12 cellular contexts compared by ENCODE assay signal in genomic region chr6:170221753-170222400, GRCh38.
DNase-seq lines count a peak whose midpoint lies in the region; ATAC-seq and TF ChIP-seq lines count a peak whose summit lies in the region.
"Had no signal": no experiment of that assay in that cellular context is flagged by ENCODE, and none has a peak within 500 bp of the region (broad histone marks: within the 10 kb centered on the region; RNA-seq: fewer than 3 reads in every experiment).

No MANE protein-coding gene starts in this region.

- H3K4me3 ChIP-seq in HEK293 (ENCODE audit: low read depth, low read length) (no peak overlapping the region), colonic mucosa (no peak overlapping the region), prostate gland (no peak overlapping the region), gastrocnemius medialis (no peak overlapping the region)

- H3K36me3 ChIP-seq in HEK293 (ENCODE audit: control insufficient read depth in 2 of 2, insufficient read depth in 1 of 2, low read length in 2 of 2), result no peaks in the 10 kb centered on the region
- no peaks in the 10 kb centered on the region for H3K36me3 ChIP-seq in colonic mucosa
- H3K36me3 ChIP-seq in prostate gland, result no peaks in the 10 kb centered on the region
- H3K36me3 ChIP-seq in gastrocnemius medialis, result no peaks in the 10 kb centered on the region

- peak; percentile 41 for DNase-seq in NCI-H2171 treated with DMSO at 0.1 percent for 48 hours (lab: John Stamatoyannopoulos, UW)
- DNase-seq in NCI-H2171 (lab: John Stamatoyannopoulos, UW), result no peak
- peak; percentile 15 for DNase-seq in colonic mucosa
- DNase-seq in prostate gland (ENCODE audit: low spot score), result peak; percentile 3
- no peak for DNase-seq in NCI-H128 (lab: John Stamatoyannopoulos, UW; ENCODE audit: unreplicated experiment)
- DNase-seq in gastrocnemius medialis, result no peak
- DNase-seq in left colon, result no peak
- DNase-seq: activated CD4-positive, CD25-positive, alpha-beta regulatory T cell treated with anti-CD3 and anti-CD28 coated beads, Interleukin-2, amount 50 U/mL, for 72 hours; mammary epithelial cell; NCI-H446; PC-3 had no signal

- H3K27me3 ChIP-seq in colonic mucosa (no peaks in the 10 kb centered on the region), prostate gland (replicated peaks; ENCODE audit: insufficient read depth) (no peaks in the 10 kb centered on the region), gastrocnemius medialis (no peaks in the 10 kb centered on the region)

- H3K4me1 ChIP-seq in HEK293 (ENCODE audit: control insufficient read depth, insufficient read depth, low read length) (no peaks in the 10 kb centered on the region), colonic mucosa (no peaks in the 10 kb centered on the region), prostate gland (replicated peaks) (peaks cover 24% of the 10 kb centered on the region), gastrocnemius medialis (peaks cover 9 to 18% of the 10 kb centered on the region in 2 donors)

- in situ Hi-C loops in gastrocnemius medialis (cut with MboI; ENCODE audit: low sequenced_read_pairs in 4 of 4), result no loop called here

- CTCF ChIA-PET in HEK293 (lab: Yijun Ruan, JAX), result interaction anchor here (0.7 kb wide), 1 partner anchor 181 kb away, joined by 3 read pairs; no protein-coding TSS in a partner anchor

- no peaks in the 10 kb centered on the region for H3K9me3 ChIP-seq in HEK293 (ENCODE audit: control insufficient read depth, insufficient read depth, low read depth, low read length)
- H3K9me3 ChIP-seq in colonic mucosa, result no peaks in the 10 kb centered on the region
- H3K9me3 ChIP-seq in prostate gland, result no peaks in the 10 kb centered on the region
- no peaks in the 10 kb centered on the region for H3K9me3 ChIP-seq in gastrocnemius medialis

- no peak overlapping the region for H3K9ac ChIP-seq in colonic mucosa (ENCODE audit: low read depth in 2 of 2, low read length in 2 of 2)

- 88% methylated on average over 29 of the region's 29 CpGs for WGBS in prostate gland

- no peak for TF ChIP-seq POLR2A in prostate gland (IDR thresholded peaks at IDR 0.05)
- TF ChIP-seq POLR2A in gastrocnemius medialis (IDR thresholded peaks at IDR 0.05), result no peak

- POLR2A ChIA-PET in HEK293 (lab: Yijun Ruan, JAX), result interaction anchor here (0.6 kb wide), 1 partner anchor 41 kb away, joined by 11 read pairs; no protein-coding TSS in a partner anchor

- intact Hi-C loops in colonic mucosa (cut with DNase I) (no loop called here), prostate gland (cut with DNase I) (no loop called here), gastrocnemius medialis (cut with DNase I; ENCODE audit: low total_unique reads) (no loop called here), left colon (cut with DNase I, micrococcal nuclease) (no loop called here)

- no peak for ATAC-seq in gastrocnemius medialis
- ATAC-seq in left colon, result no peak
- ATAC-seq: PC-3 had no signal

- TF ChIP-seq CTCF in HEK293 (tag by site-specific recombination; IDR thresholded peaks at IDR 0.05), result no peak
- no peak for TF ChIP-seq CTCF in colonic mucosa (IDR thresholded peaks at IDR 0.05)
- no peak for TF ChIP-seq CTCF in prostate gland (IDR thresholded peaks at IDR 0.05)
- TF ChIP-seq CTCF in gastrocnemius medialis (IDR thresholded peaks at IDR 0.05 in 4 of 5, conservative IDR thresholded peaks at IDR 0.05 in 1 of 5), result no peak

- H3K27ac ChIP-seq in HEK293 (ENCODE audit: extremely low read depth, low read depth, low read length), result no peak overlapping the region
- no peak overlapping the region for H3K27ac ChIP-seq in colonic mucosa
- peak overlapping the region in 1 of 2 donors; percentile 81 for H3K27ac ChIP-seq in prostate gland
- no peak overlapping the region for H3K27ac ChIP-seq in gastrocnemius medialis

TF ChIP-seq in HEK293, 187 proteins besides CTCF, POLR2A, EP300 and RAD21:
- TF ChIP-seq ZBTB17 (tag by site-specific recombination; IDR thresholded peaks at IDR 0.05) (no peak), ZNF518A (tag by site-specific recombination; conservative IDR thresholded peaks at IDR 0.05; ENCODE audit: low read depth) (no peak), PRDM4 (tag by site-specific recombination; IDR thresholded peaks at IDR 0.05) (no peak), ZSCAN30 (tag by site-specific recombination; IDR thresholded peaks at IDR 0.05) (0 out of 2 replicates have a peak, but pooled peaks have one; percentile 40), ZNF521 (tag by site-specific recombination; IDR thresholded peaks at IDR 0.05) (no peak), ZIC2 (tag by site-specific recombination; IDR thresholded peaks at IDR 0.05) (peak; percentile 73), ZNF776 (tag by site-specific recombination; IDR thresholded peaks at IDR 0.05; ENCODE audit: borderline replicate concordance) (no peak), ZNF140 (tag by site-specific recombination; IDR thresholded peaks at IDR 0.05) (no peak), ZNF114 (tag by site-specific recombination; IDR thresholded peaks at IDR 0.05) (no peak), ZNF394 (tag by site-specific recombination; IDR thresholded peaks at IDR 0.05; ENCODE audit: borderline replicate concordance) (no peak)
TF ChIP-seq in HEK293: peak in this region for 2.

Comparison
In these comparisons a context has a peak if more than half of its experiments do, and no peak if none do; other contexts are left out.
1. DNase-seq: peak in NCI-H2171 treated with DMSO at 0.1 percent for 48 hours (single experiment), colonic mucosa (single experiment) and prostate gland (single experiment); none in NCI-H2171 (single experiment), NCI-H128 (single experiment), gastrocnemius medialis (0 of 2) and left colon (0 of 2).